Comparison of ENCODE assay signal across 8 cellular contexts in genomic region chr7:6640246-6640721, GRCh38. TPM values are rescaled to one million over a fixed set of nuclear protein-coding genes. Genes with fewer than 3 reads are reported as not detected.
DNase-seq lines count a peak whose midpoint lies in the region; ATAC-seq, FAIRE-seq and TF ChIP-seq lines count a peak whose summit lies in the region.

No MANE protein-coding gene starts in this region.

- TF ChIP-seq CTCF in GM20000 (IDR thresholded peaks at IDR 0.05; ENCODE audit: extremely low read depth, missing control alignments), result no peak

- ATAC-seq in HG03175 (IDR thresholded peaks at IDR 0.05; ENCODE audit: unreplicated experiment), result no peak
- ATAC-seq in GM21528 (IDR thresholded peaks at IDR 0.05; ENCODE audit: low FRiP score, unreplicated experiment), result no peak

- peak; percentile 49 for FAIRE-seq in HTR-8/SVneo (lab: Jason Lieb, UNC)

- peaks cover 39% of the 10 kb centered on the region for H3K36me3 Mint-ChIP-seq in activated naive CD8-positive, alpha-beta T cell treated with anti-CD3 and anti-CD28 coated beads for 36 hours

- no peaks in the 10 kb centered on the region for H3K27me3 Mint-ChIP-seq in activated naive CD8-positive, alpha-beta T cell treated with anti-CD3 and anti-CD28 coated beads for 36 hours

- DNase-seq in AG20443 (ENCODE audit: low spot score) (peak; percentile 67), HTR-8/SVneo (ENCODE audit: insufficient read length, low spot score) (no peak), left kidney (ENCODE audit: low read depth, low spot score) (peak; percentile 45), NCI-H1694 treated with DMSO at 0.1 percent for 48 hours (lab: John Stamatoyannopoulos, UW) (no peak), GM20000 (ENCODE audit: low spot score) (no peak)
- peak; percentile 47 for DNase-seq in activated naive CD8-positive, alpha-beta T cell treated with anti-CD3 and anti-CD28 coated beads for 36 hours

- peaks cover 2% of the 10 kb centered on the region for H3K9me3 Mint-ChIP-seq in activated naive CD8-positive, alpha-beta T cell treated with anti-CD3 and anti-CD28 coated beads for 36 hours

- H3K4me1 Mint-ChIP-seq in activated naive CD8-positive, alpha-beta T cell treated with anti-CD3 and anti-CD28 coated beads for 36 hours, result peaks cover 26% of the 10 kb centered on the region

- H3K27ac Mint-ChIP-seq in activated naive CD8-positive, alpha-beta T cell treated with anti-CD3 and anti-CD28 coated beads for 36 hours, result peak overlapping the region; percentile 81

- H3K4me3 Mint-ChIP-seq in activated naive CD8-positive, alpha-beta T cell treated with anti-CD3 and anti-CD28 coated beads for 36 hours, result no peak overlapping the region

RNA-seq across cellular contexts. Expression of gene ZNF316, which starts 3.2 kb away (rescaled TPM):
- 10 to 100 TPM; 17.2 to 19.0 TPM for total RNA-seq in activated naive CD8-positive, alpha-beta T cell treated with anti-CD3 and anti-CD28 coated beads for 36 hours

RNA-seq across cellular contexts. Expression of gene ZNF853, which starts 24.9 kb away (rescaled TPM):
- 1 to 10 TPM; 2.2 TPM for total RNA-seq in activated naive CD8-positive, alpha-beta T cell treated with anti-CD3 and anti-CD28 coated beads for 36 hours

RNA-seq across cellular contexts. Expression of gene INTS15, which starts 50.5 kb away (rescaled TPM):
- total RNA-seq in activated naive CD8-positive, alpha-beta T cell treated with anti-CD3 and anti-CD28 coated beads for 36 hours, result 10 to 100 TPM; 31.9 to 35.0 TPM

Comparison
In these comparisons a context has a peak if more than half of its experiments do, and no peak if none do; other contexts are left out.
1. DNase-seq: peak in AG20443 (single experiment), activated naive CD8-positive, alpha-beta T cell treated with anti-CD3 and anti-CD28 coated beads for 36 hours (single experiment) and left kidney (single experiment); none in HTR-8/SVneo (single experiment), NCI-H1694 treated with DMSO at 0.1 percent for 48 hours (single experiment) and GM20000 (single experiment).